8 cellular contexts compared by ENCODE assay signal in the genomic region with DNA sequence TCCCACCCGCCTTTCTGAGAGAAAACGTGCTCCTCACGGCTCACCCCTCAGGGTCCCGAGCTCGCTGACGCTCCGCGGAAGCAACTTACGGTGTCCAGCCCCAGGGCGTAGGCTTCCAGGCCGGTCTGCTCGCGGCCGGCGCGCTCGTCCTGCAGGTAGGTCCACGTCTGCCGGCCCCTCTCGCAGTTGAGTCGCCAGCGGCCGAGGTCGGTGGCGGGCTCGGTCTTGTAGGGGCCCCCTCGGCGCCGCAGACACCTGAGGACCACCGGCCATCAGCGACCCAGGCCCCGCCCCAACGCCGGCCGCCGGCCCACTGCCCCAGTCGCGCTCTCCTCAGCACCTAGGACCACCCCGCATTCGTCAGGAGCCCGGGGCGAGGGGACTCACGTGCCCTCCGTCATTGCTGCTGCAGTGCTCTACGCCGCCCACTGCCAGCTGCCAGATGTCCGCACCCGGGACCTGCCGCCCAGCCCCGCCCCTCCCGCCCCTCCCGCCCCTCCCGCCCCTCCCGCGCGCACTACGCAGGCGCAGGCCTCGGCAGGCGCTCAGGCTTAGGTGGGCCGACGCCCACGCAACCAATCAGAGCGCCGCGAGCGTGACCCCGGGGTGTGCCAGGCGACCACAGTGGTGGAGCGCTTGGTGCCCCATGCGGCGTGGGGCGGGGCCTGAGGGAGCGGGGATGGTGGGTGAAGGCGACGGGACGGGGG. TPM values are rescaled to one million over a fixed set of nuclear protein-coding genes. Genes with fewer than 3 reads are reported as not detected.
DNase-seq lines count a peak whose midpoint lies in the region; ATAC-seq and TF ChIP-seq lines count a peak whose summit lies in the region.

A gene (minus strand): TSS at position 430 of the 707 bp plus-strand sequence. CDS start 29 bp downstream, at position 401.

- H3K4me3 ChIP-seq in H7 (ENCODE audit: insufficient read depth, low read depth, low read length): peak within 1 kb of the TSS; percentile 86

- peaks cover 2% of the 10 kb centered on the region for H3K36me3 ChIP-seq in H7 (replicated peaks; ENCODE audit: control insufficient read depth, insufficient read depth, low read length)

- peak within 1 kb of the TSS; percentile 78 to 88 for H3K27ac Mint-ChIP-seq in natural killer cell

- peak within 1 kb of the TSS; percentile 95 for H3K4me3 Mint-ChIP-seq in natural killer cell

- ATAC-seq in natural killer cell: peak; percentile 91 to 97 (median 95)

- peak; percentile 85 for TF ChIP-seq POLR2A in Raji (IDR thresholded peaks at IDR 0.05; ENCODE audit: insufficient read depth, low read depth, low read length)

- no peaks in the 10 kb centered on the region for H3K27me3 Mint-ChIP-seq in natural killer cell (ENCODE audit: low read depth in 2 of 2)

- no peaks in the 10 kb centered on the region for H3K9me3 Mint-ChIP-seq in natural killer cell

- no peaks in the 10 kb centered on the region for H3K36me3 Mint-ChIP-seq in natural killer cell

- DNase-seq in EH (ENCODE audit: low read depth) (peak; percentile 98), H7 (peak; percentile 100), M059J (ENCODE audit: low read depth) (peak; percentile 98), fibroblast of peridontal ligament (ENCODE audit: extremely low read depth) (peak; percentile 96), natural killer cell (peak; percentile 93)
- DNase-seq in activated T-helper 9 cell treated with anti-CD3 and anti-CD28 coated beads, Interleukin-2, amount 50 U/mL, for 16 hours (ENCODE audit: low read depth): peak; percentile 96
- peak; percentile 92 to 98 (median 94) for DNase-seq in stimulated activated naive CD4-positive, alpha-beta T cell (lab: John Stamatoyannopoulos, UW)

- H3K27me3 ChIP-seq in H7 (ENCODE audit: control insufficient read depth, insufficient read depth, low read length): peaks cover 4% of the 10 kb centered on the region

- peaks cover 74 to 75% of the 10 kb centered on the region in 2 donors for H3K4me1 Mint-ChIP-seq in natural killer cell

- intact Hi-C loops in natural killer cell (cut with micrococcal nuclease): loop anchor here (2.0 kb wide), 2 partner anchors 24 to 44 kb away; a partner anchor contains a TSS

- no peak for TF ChIP-seq CTCF in natural killer cell (IDR thresholded peaks at IDR 0.05)

RNA-seq across cellular contexts. Expression of the gene that starts here (rescaled TPM):
- 44.6 and 53.3 TPM in 2 replicates for total RNA-seq in H7 (2014; rRNA removed; shearing (Covaris generic))
- total RNA-seq in M059J (2014; rRNA removed; shearing (Covaris generic)): 31.9 and 55.0 TPM in 2 replicates
- total RNA-seq in natural killer cell: 10 to 100 TPM; 59.9 to 82.2 (median 62.7) TPM

Comparison
In these comparisons a context has a peak if more than half of its experiments do, and no peak if none do; other contexts are left out.
1. Peak in every context shown above with its lines: DNase-seq, ATAC-seq and H3K4me3 ChIP-seq.